Comparison of ENCODE assay signal across 1 cellular context in genomic region chr9:17134843-17135577, GRCh38.
TF ChIP-seq lines count a peak whose summit lies in the region.

Gene CNTLN (plus strand): TSS chr9:17135040. CDS start chr9:17135066, 26 bp downstream.

TF ChIP-seq in GM12878, 131 proteins besides CTCF, POLR2A, EP300 and RAD21:
- no peak for TF ChIP-seq SUPT20H (IDR thresholded peaks at IDR 0.05; ENCODE audit: borderline replicate concordance, control insufficient read depth, low read depth, low read length)
- no peak for TF ChIP-seq TCF12 (IDR thresholded peaks at IDR 0.05; ENCODE audit: low read depth, low read length)
- no peak for TF ChIP-seq RUNX3 (IDR thresholded peaks at IDR 0.05; ENCODE audit: low read length)
- peak; percentile 65; the same call in 1 of the 2 replicates for TF ChIP-seq RB1 (IDR thresholded peaks at IDR 0.05; ENCODE audit: borderline replicate concordance)
- no peak for TF ChIP-seq STAT1 (conservative IDR thresholded peaks at IDR 0.05)
- no peak for TF ChIP-seq CBFB (IDR thresholded peaks at IDR 0.05; ENCODE audit: low read depth)
- TF ChIP-seq MTA2 (IDR thresholded peaks at IDR 0.05; ENCODE audit: low read depth) = no peak
- no peak for TF ChIP-seq POLR2AphosphoS2 (IDR thresholded peaks at IDR 0.05; ENCODE audit: low read depth, low read length)
- TF ChIP-seq IKZF1 (conservative IDR thresholded peaks at IDR 0.05) = peak; percentile 57; the same call in 1 of the 2 replicates
- TF ChIP-seq BHLHE40 (IDR thresholded peaks at IDR 0.05; ENCODE audit: borderline replicate concordance in 1 of 2, low read depth in 2 of 2, low read length in 1 of 2) = peak in 1 of 2 experiments; percentile 26; a peak in 2 of 4 replicates
- 0 out of 2 replicates have a peak, but pooled peaks have one; percentile 19 for TF ChIP-seq NR2F1 (conservative IDR thresholded peaks at IDR 0.05)
- TF ChIP-seq NKRF (conservative IDR thresholded peaks at IDR 0.05) = no peak
- no peak for TF ChIP-seq TCF3 (IDR thresholded peaks at IDR 0.05; ENCODE audit: borderline replicate concordance, insufficient read depth, low read depth, low read length)
- no peak for TF ChIP-seq SPI1 (IDR thresholded peaks at IDR 0.05; ENCODE audit: borderline replicate concordance, insufficient read depth, low read depth, low read length)
- 0 out of 2 replicates have a peak, but pooled peaks have one; percentile 27 for TF ChIP-seq YY1 (IDR thresholded peaks at IDR 0.05; ENCODE audit: low read depth, low read length)
- TF ChIP-seq CREB1 (IDR thresholded peaks at IDR 0.05; ENCODE audit: low read depth) = no peak
- no peak for TF ChIP-seq BMI1 (IDR thresholded peaks at IDR 0.05; ENCODE audit: borderline replicate concordance)
- TF ChIP-seq, protein P1, sequence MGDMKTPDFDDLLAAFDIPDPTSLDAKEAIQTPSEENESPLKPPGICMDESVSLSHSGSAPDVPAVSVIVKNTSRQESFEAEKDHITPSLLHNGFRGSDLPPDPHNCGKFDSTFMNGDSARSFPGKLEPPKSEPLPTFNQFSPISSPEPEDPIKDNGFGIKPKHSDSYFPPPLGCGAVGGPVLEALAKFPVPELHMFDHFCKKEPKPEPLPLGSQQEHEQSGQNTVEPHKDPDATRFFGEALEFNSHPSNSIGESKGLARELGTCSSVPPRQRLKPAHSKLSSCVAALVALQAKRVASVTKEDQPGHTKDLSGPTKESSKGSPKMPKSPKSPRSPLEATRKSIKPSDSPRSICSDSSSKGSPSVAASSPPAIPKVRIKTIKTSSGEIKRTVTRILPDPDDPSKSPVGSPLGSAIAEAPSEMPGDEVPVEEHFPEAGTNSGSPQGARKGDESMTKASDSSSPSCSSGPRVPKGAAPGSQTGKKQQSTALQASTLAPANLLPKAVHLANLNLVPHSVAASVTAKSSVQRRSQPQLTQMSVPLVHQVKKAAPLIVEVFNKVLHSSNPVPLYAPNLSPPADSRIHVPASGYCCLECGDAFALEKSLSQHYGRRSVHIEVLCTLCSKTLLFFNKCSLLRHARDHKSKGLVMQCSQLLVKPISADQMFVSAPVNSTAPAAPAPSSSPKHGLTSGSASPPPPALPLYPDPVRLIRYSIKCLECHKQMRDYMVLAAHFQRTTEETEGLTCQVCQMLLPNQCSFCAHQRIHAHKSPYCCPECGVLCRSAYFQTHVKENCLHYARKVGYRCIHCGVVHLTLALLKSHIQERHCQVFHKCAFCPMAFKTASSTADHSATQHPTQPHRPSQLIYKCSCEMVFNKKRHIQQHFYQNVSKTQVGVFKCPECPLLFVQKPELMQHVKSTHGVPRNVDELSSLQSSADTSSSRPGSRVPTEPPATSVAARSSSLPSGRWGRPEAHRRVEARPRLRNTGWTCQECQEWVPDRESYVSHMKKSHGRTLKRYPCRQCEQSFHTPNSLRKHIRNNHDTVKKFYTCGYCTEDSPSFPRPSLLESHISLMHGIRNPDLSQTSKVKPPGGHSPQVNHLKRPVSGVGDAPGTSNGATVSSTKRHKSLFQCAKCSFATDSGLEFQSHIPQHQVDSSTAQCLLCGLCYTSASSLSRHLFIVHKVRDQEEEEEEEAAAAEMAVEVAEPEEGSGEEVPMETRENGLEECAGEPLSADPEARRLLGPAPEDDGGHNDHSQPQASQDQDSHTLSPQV (IDR thresholded peaks at IDR 0.05) = no peak
- no peak for TF ChIP-seq SMARCA5 (IDR thresholded peaks at IDR 0.05)
- TF ChIP-seq YBX1 (IDR thresholded peaks at IDR 0.05) = no peak
- TF ChIP-seq RAD51 (IDR thresholded peaks at IDR 0.05) = no peak
- TF ChIP-seq BCL11A (IDR thresholded peaks at IDR 0.05; ENCODE audit: low read depth, low read length) = no peak
- TF ChIP-seq ATF2 (IDR thresholded peaks at IDR 0.05; ENCODE audit: low read length) = no peak
- TF ChIP-seq CEBPB (IDR thresholded peaks at IDR 0.05; ENCODE audit: borderline replicate concordance in 1 of 2, low read depth in 2 of 2, low read length in 2 of 2) = no peak
- TF ChIP-seq SUZ12 (IDR thresholded peaks at IDR 0.05; ENCODE audit: unreplicated experiment) = no peak
- no peak for TF ChIP-seq SMC3 (IDR thresholded peaks at IDR 0.05; ENCODE audit: borderline replicate concordance, low read length)
- no peak for TF ChIP-seq MXI1 (IDR thresholded peaks at IDR 0.05; ENCODE audit: low read depth, low read length)
- TF ChIP-seq ZNF24 (IDR thresholded peaks at IDR 0.05) = no peak
- no peak for TF ChIP-seq CBX3 (IDR thresholded peaks at IDR 0.05; ENCODE audit: borderline replicate concordance, low read depth)
- TF ChIP-seq, protein P2, sequence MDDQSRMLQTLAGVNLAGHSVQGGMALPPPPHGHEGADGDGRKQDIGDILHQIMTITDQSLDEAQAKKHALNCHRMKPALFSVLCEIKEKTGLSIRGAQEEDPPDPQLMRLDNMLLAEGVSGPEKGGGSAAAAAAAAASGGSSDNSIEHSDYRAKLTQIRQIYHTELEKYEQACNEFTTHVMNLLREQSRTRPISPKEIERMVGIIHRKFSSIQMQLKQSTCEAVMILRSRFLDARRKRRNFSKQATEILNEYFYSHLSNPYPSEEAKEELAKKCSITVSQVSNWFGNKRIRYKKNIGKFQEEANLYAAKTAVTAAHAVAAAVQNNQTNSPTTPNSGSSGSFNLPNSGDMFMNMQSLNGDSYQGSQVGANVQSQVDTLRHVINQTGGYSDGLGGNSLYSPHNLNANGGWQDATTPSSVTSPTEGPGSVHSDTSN (IDR thresholded peaks at IDR 0.05; ENCODE audit: insufficient replicate concordance, low read depth, low read length) = no peak
